In genomic region chr5:43044181-43044914, GRCh38 we compare ENCODE assay signal across 1 cellular context.
TF ChIP-seq lines count a peak whose summit lies in the region.

No MANE protein-coding gene starts in this region.

TF ChIP-seq in IMR-90, 13 proteins besides CTCF, POLR2A, EP300 and RAD21:
- no peak for TF ChIP-seq MXI1 (IDR thresholded peaks at IDR 0.05; ENCODE audit: borderline replicate concordance, low read depth, low read length)
- no peak for TF ChIP-seq CHD1 (IDR thresholded peaks at IDR 0.05; ENCODE audit: low read depth, low read length)
- TF ChIP-seq RFX5 (IDR thresholded peaks at IDR 0.05; ENCODE audit: low read depth, low read length): no peak
- no peak for TF ChIP-seq CEBPB (IDR thresholded peaks at IDR 0.05; ENCODE audit: low read depth, low read length)
